Comparison of ENCODE assay signal across 8 cellular contexts in genomic region chr2:210365475-210365874, GRCh38. TPM values are rescaled to one million over a fixed set of nuclear protein-coding genes. Genes with fewer than 3 reads are reported as not detected.
"Had no signal": no experiment of that assay in that cellular context is flagged by ENCODE, and none has a peak within 500 bp of the region (broad histone marks: within the 10 kb centered on the region; RNA-seq: fewer than 3 reads in every experiment).

No MANE protein-coding gene starts in this region.

RNA-seq across cellular contexts. Expression of gene MYL1, which starts 50.5 kb away (rescaled TPM):
- total RNA-seq: K562, MCF 10A, OCI-LY7, PC-9, Peyer's patch, Right ventricle myocardium inferior, RPMI7951 had no signal
- polyA plus RNA-seq: IgD-negative memory B cell, K562 had no signal
